In genomic region chr22:30304495-30305244, GRCh38 we compare ENCODE assay signal across 8 cellular contexts. TPM values are rescaled to one million over a fixed set of nuclear protein-coding genes. Genes with fewer than 3 reads are reported as not detected.
DNase-seq lines count a peak whose midpoint lies in the region; ATAC-seq, FAIRE-seq and TF ChIP-seq lines count a peak whose summit lies in the region.

No MANE protein-coding gene starts in this region.

- CTCF ChIA-PET in GM12878 (lab: Yijun Ruan, JAX), result interaction anchor here (2.5 to 18.4 kb wide), 2 partner anchors 10 to 15 kb away, joined by 12 to 177 read pairs; partner anchors contain the start of gene CASTOR1

- 40% methylated on average over 7 of the region's 7 CpGs for WGBS in GM12878 (ENCODE audit: insufficient coverage, insufficient replicate concordance, low lambda C conversion rate, missing lambda C conversion rate)

- H3K9me3 ChIP-seq in GM12878 (replicated peaks; ENCODE audit: control insufficient read depth, insufficient read depth, low read length) (no peaks in the 10 kb centered on the region), mucosa of rectum (ENCODE audit: control insufficient read depth in 2 of 2, low read length in 2 of 2) (no peaks in the 10 kb centered on the region)

- SMC1A ChIA-PET in GM12878 (lab: Charles Lee; ENCODE audit: uncharacterized antibody, unreplicated experiment), result interaction anchor here (0.7 to 9.7 kb wide), 6 partner anchors 11 to 120 kb away, joined by 3 to 92 read pairs (median 8); partner anchors contain the start of genes CASTOR1 and TBC1D10A

- H3K36me3 ChIP-seq in GM12878 (ENCODE audit: control insufficient read depth in 2 of 2, insufficient read depth in 2 of 2, low read length in 1 of 2), result peaks cover 16 to 19% of the 10 kb centered on the region in 2 experiments; a peak in 3 of 4 replicates
- peaks cover 9 to 28% of the 10 kb centered on the region in 2 donors for H3K36me3 ChIP-seq in mucosa of rectum (ENCODE audit: control insufficient read depth in 2 of 2, insufficient read depth in 2 of 2, low read length in 2 of 2)

- no peak overlapping the region for H3K4me3 ChIP-seq in HL-60 (replicated peaks; ENCODE audit: insufficient read depth, low read length)
- H3K4me3 ChIP-seq in GM12878, result peak overlapping the region; percentile 51; the same call in 1 of the 2 replicates
- peak overlapping the region in 1 of 2 donors; percentile 10 for H3K4me3 ChIP-seq in mucosa of rectum (ENCODE audit: low read length in 2 of 2)

- FAIRE-seq in GM12878 (lab: Jason Lieb, UNC), result no peak

- H3K4me2 ChIP-seq in GM12878 (ENCODE audit: control insufficient read depth, insufficient read depth), result peak overlapping the region; percentile 99

- TF ChIP-seq RAD21 in GM12878 (IDR thresholded peaks at IDR 0.05; ENCODE audit: insufficient read depth, low read depth, low read length), result no peak

- peak overlapping the region; percentile 82 for H3K9ac ChIP-seq in GM12878 (ENCODE audit: control insufficient read depth, insufficient read depth, low read length)
- peak overlapping the region; percentile 35 to 36 for H3K9ac ChIP-seq in mucosa of rectum (ENCODE audit: low read depth in 1 of 2, low read length in 2 of 2)

- no peak for TF ChIP-seq POLR2A in GM12878 (IDR thresholded peaks at IDR 0.05; ENCODE audit: low read depth, low read length)

- intact Hi-C loops in GM12878 (cut with micrococcal nuclease; ENCODE audit: unreplicated experiment), result no loop called here

- ATAC-seq in GM12878, result peak; percentile 27
- no peak for ATAC-seq in HG03432 (IDR thresholded peaks at IDR 0.05; ENCODE audit: unreplicated experiment)
- no peak for ATAC-seq in HG03039 (IDR thresholded peaks at IDR 0.05; ENCODE audit: unreplicated experiment)
- ATAC-seq in GM21367 (IDR thresholded peaks at IDR 0.05; ENCODE audit: unreplicated experiment), result no peak
- no peak for ATAC-seq in GM21528 (IDR thresholded peaks at IDR 0.05; ENCODE audit: low FRiP score, unreplicated experiment)

- H3K4me1 ChIP-seq in GM12878 (ENCODE audit: control insufficient read depth, insufficient read depth, low read length), result peaks cover 77% of the 10 kb centered on the region
- H3K4me1 ChIP-seq in mucosa of rectum (ENCODE audit: control insufficient read depth in 2 of 2, insufficient read depth in 2 of 2, low read length in 2 of 2), result peaks cover 69 to 76% of the 10 kb centered on the region in 2 donors

- no peak overlapping the region for H2AFZ ChIP-seq in GM12878 (ENCODE audit: control insufficient read depth, low read depth, low read length)

- no TSS peak for BruUV-seq in GM12878 (replicated peaks; lab: Mats Ljungman, UMichigan)

- no peak for TF ChIP-seq EP300 in GM12878 (IDR thresholded peaks at IDR 0.05; ENCODE audit: borderline replicate concordance in 1 of 2, control insufficient read depth in 1 of 2, low read depth in 2 of 2, low read length in 2 of 2)

- H4K20me1 ChIP-seq in GM12878 (ENCODE audit: control insufficient read depth, insufficient read depth), result no peaks in the 10 kb centered on the region

- H3K27ac ChIP-seq in HL-60 (replicated peaks), result peak overlapping the region; percentile 77
- peak overlapping the region; percentile 96 for H3K27ac ChIP-seq in GM12878 (ENCODE audit: control insufficient read depth, insufficient read depth)
- peak overlapping the region; percentile 85 to 92 for H3K27ac ChIP-seq in mucosa of rectum (ENCODE audit: low read depth in 2 of 2, low read length in 2 of 2)

- DNase-seq in AG08395 (ENCODE audit: low spot score) (peak; percentile 34), HL-60 (ENCODE audit: low read depth in 1 of 2, low spot score in 1 of 2) (peak in 1 of 2 experiments; percentile 63), GM12878 (ENCODE audit: low read depth, low spot score) (no peak)

- TF ChIP-seq CTCF in HL-60 (IDR thresholded peaks at IDR 0.05; ENCODE audit: insufficient read depth, low read length), result no peak
- TF ChIP-seq CTCF in GM12878 (IDR thresholded peaks at IDR 0.05 in 2 of 3, conservative IDR thresholded peaks at IDR 0.05 in 1 of 3; ENCODE audit: control insufficient read depth in 2 of 3, extremely low read depth in 1 of 3, insufficient read depth in 1 of 3, low read depth in 3 of 3, low read length in 3 of 3), result no peak

- POLR2A ChIA-PET in GM12878 (lab: Charles Lee), result interaction anchor here (0.8 to 16.1 kb wide), 4 partner anchors 9 to 52 kb away, joined by 3 to 198 read pairs (median 9); partner anchors contain the start of genes CCDC157, SF3A1 and TBC1D10A

- H3K79me2 ChIP-seq in GM12878 (ENCODE audit: control insufficient read depth, insufficient read depth, low read length), result peaks cover 51% of the 10 kb centered on the region

- H3K27me3 ChIP-seq in HL-60 (ENCODE audit: insufficient read depth, poor library complexity, severe bottlenecking) (no peaks in the 10 kb centered on the region), GM12878 (replicated peaks in 1 of 2; ENCODE audit: control insufficient read depth in 2 of 2, insufficient read depth in 2 of 2, low read length in 1 of 2) (no peaks in the 10 kb centered on the region), mucosa of rectum (ENCODE audit: control insufficient read depth in 2 of 2, insufficient read depth in 2 of 2, low read length in 2 of 2) (no peaks in the 10 kb centered on the region)

- RAD21 ChIA-PET in GM12878 (lab: Charles Lee; ENCODE audit: unreplicated experiment), result interaction anchor here (1.0 to 8.2 kb wide), 6 partner anchors 9 to 61 kb away, joined by 3 to 88 read pairs (median 5); partner anchors contain the start of genes CASTOR1, CCDC157 and SF3A1

- in situ Hi-C loops in GM12878 (cut with MboI), result no loop called here

RNA-seq across cellular contexts. Expression of gene CASTOR1, which starts 15.4 kb away (rescaled TPM):
- total RNA-seq in GM12878 (2013; cell fraction: nucleolus; rRNA removed), result 3.6 and 4.4 TPM in 2 replicates
- total RNA-seq in GM12878 (2014; rRNA removed), result 5.3 and 5.9 TPM in 2 replicates
- 1.2 and 2.4 TPM in 2 replicates for total RNA-seq in GM12878 (2014; rRNA removed; fragmentation: Illumina TruSeq; extraction: Trizol)
- 6.0 and 9.1 TPM in 2 replicates for total RNA-seq in GM12878 (2021)
- polyA plus RNA-seq in GM12878 (2011; ENCODE audit: low read depth), result 1.9 TPM
- polyA plus RNA-seq in GM12878 (2011; rRNA removed), result 0.65 and 1.6 TPM in 2 replicates
- polyA plus RNA-seq in GM12878 (2011; cell fraction: cytosol; rRNA removed), result 2.1 and 2.4 TPM in 2 replicates
- polyA plus RNA-seq in GM12878 (2011; cell fraction: nucleus; rRNA removed), result 8.4 and 11.5 TPM in 2 replicates
- polyA plus RNA-seq in GM12878 (2012), result 5.7 and 6.0 TPM in 2 replicates
- 0.25 and 1.9 TPM in 2 replicates for polyA plus RNA-seq in GM12878 (2014; fragmentation: Illumina TruSeq; extraction: Trizol)
- 1 to 10 TPM in 1 of 2 experiments, under 1 TPM in 1; 0.31 to 1.2 TPM for polyA plus RNA-seq in GM12878 (2014; fragmentation: Nextera tagmentation; extraction: Ambion mirVana)
- 5.5 and 6.3 TPM in 2 replicates for polyA plus RNA-seq in GM12878 (2014; rRNA removed)
- 1 to 10 TPM; 4.2 to 5.3 TPM for polyA plus RNA-seq in GM12878 (2016; fragmentation: Nextera tagmentation; extraction: Ambion mirVana)
- polyA minus RNA-seq in GM12878 (2011; rRNA and poly(A)+ RNA removed), result 1.6 and 2.1 TPM in 2 replicates
- polyA minus RNA-seq in GM12878 (2011; cell fraction: cytosol; rRNA and poly(A)+ RNA removed), result not detected in 2 replicates
- polyA minus RNA-seq in GM12878 (2011; cell fraction: nucleus; rRNA and poly(A)+ RNA removed), result 5.4 and 7.1 TPM in 2 replicates

RNA-seq across cellular contexts. Expression of gene TBC1D10A, which starts 22.1 kb away (rescaled TPM):
- 26.9 and 32.1 TPM in 2 replicates for total RNA-seq in GM12878 (2013; cell fraction: nucleolus; rRNA removed)
- total RNA-seq in GM12878 (2014; rRNA removed) (14.1 and 16.3 TPM in 2 replicates), GM12878 (2014; rRNA removed; fragmentation: Illumina TruSeq; extraction: Trizol) (8.5 and 8.6 TPM in 2 replicates), GM12878 (2021) (22.2 and 24.3 TPM in 2 replicates)
- polyA plus RNA-seq in GM12878 (2011; ENCODE audit: low read depth), result 3.8 TPM
- polyA plus RNA-seq in GM12878 (2011; rRNA removed) (10.3 and 14.4 TPM in 2 replicates), GM12878 (2014; fragmentation: Illumina TruSeq; extraction: Trizol) (2.0 and 7.9 TPM in 2 replicates), GM12878 (2014; fragmentation: Nextera tagmentation; extraction: Ambion mirVana) (under 1 TPM; 0.27 to 0.82 TPM), GM12878 (2014; rRNA removed) (25.7 and 27.8 TPM in 2 replicates), GM12878 (2016; fragmentation: Nextera tagmentation; extraction: Ambion mirVana) (10 to 100 TPM; 17.4 to 20.8 TPM)
- polyA plus RNA-seq in GM12878 (2011; cell fraction: cytosol; rRNA removed), result 18.2 and 21.6 TPM in 2 replicates
- polyA plus RNA-seq in GM12878 (2011; cell fraction: nucleus; rRNA removed), result 63.9 and 67.2 TPM in 2 replicates
- polyA plus RNA-seq in GM12878 (2012), result 13.5 and 16.9 TPM in 2 replicates
- polyA minus RNA-seq in GM12878 (2011; rRNA and poly(A)+ RNA removed), result 12.7 and 20.9 TPM in 2 replicates
- polyA minus RNA-seq in GM12878 (2011; cell fraction: cytosol; rRNA and poly(A)+ RNA removed), result 5.5 and 7.1 TPM in 2 replicates
- 13.3 and 25.6 TPM in 2 replicates for polyA minus RNA-seq in GM12878 (2011; cell fraction: nucleus; rRNA and poly(A)+ RNA removed)

RNA-seq across cellular contexts. Expression of gene OSM, which starts 38.0 kb away (rescaled TPM):
- total RNA-seq in GM12878 (2013; cell fraction: nucleolus; rRNA removed), result 0.27 and 0.33 TPM in 2 replicates
- total RNA-seq in GM12878 (2014; rRNA removed), result 0.93 and 1.4 TPM in 2 replicates
- total RNA-seq in GM12878 (2014; rRNA removed; fragmentation: Illumina TruSeq; extraction: Trizol), result 0.45 and 0.51 TPM in 2 replicates
- 1.1 and 1.2 TPM in 2 replicates for total RNA-seq in GM12878 (2021)
- 0.13 TPM for polyA plus RNA-seq in GM12878 (2011; ENCODE audit: low read depth)
- polyA plus RNA-seq in GM12878 (2011; rRNA removed), result 0.13 and 0.29 TPM in 2 replicates
- polyA plus RNA-seq in GM12878 (2011; cell fraction: cytosol; rRNA removed), result 0.33 and 0.48 TPM in 2 replicates
- polyA plus RNA-seq in GM12878 (2011; cell fraction: nucleus; rRNA removed), result 0.41 and 1.0 TPM in 2 replicates
- polyA plus RNA-seq in GM12878 (2012), result 0.27 and 0.39 TPM in 2 replicates
- 0.21 TPM in 1 of 2 replicates, not detected in the other for polyA plus RNA-seq in GM12878 (2014; fragmentation: Illumina TruSeq; extraction: Trizol)
- polyA plus RNA-seq in GM12878 (2014; fragmentation: Nextera tagmentation; extraction: Ambion mirVana), result under 1 TPM; 0.06 to 0.15 TPM
- polyA plus RNA-seq in GM12878 (2014; rRNA removed), result 0.79 TPM in 2 replicates
- 1 to 10 TPM in 1 of 2 experiments, under 1 TPM in 1; 0.72 to 1.4 TPM for polyA plus RNA-seq in GM12878 (2016; fragmentation: Nextera tagmentation; extraction: Ambion mirVana)
- 0.67 TPM in 1 of 2 replicates, not detected in the other for polyA minus RNA-seq in GM12878 (2011; rRNA and poly(A)+ RNA removed)
- not detected in 2 replicates for polyA minus RNA-seq in GM12878 (2011; cell fraction: cytosol; rRNA and poly(A)+ RNA removed)
- polyA minus RNA-seq in GM12878 (2011; cell fraction: nucleus; rRNA and poly(A)+ RNA removed), result 0.97 and 1.2 TPM in 2 replicates

RNA-seq across cellular contexts. Expression of gene SF3A1, which starts 52.0 kb away (rescaled TPM):
- total RNA-seq in GM12878 (2013; cell fraction: nucleolus; rRNA removed), result 108 and 121 TPM in 2 replicates
- total RNA-seq in GM12878 (2014; rRNA removed) (47.1 and 56.1 TPM in 2 replicates), GM12878 (2014; rRNA removed; fragmentation: Illumina TruSeq; extraction: Trizol) (14.9 and 16.9 TPM in 2 replicates), GM12878 (2021) (222 and 239 TPM in 2 replicates)
- polyA plus RNA-seq in GM12878 (2011; ENCODE audit: low read depth), result 32.3 TPM
- polyA plus RNA-seq in GM12878 (2011; rRNA removed) (7.8 and 28.1 TPM in 2 replicates), GM12878 (2014; fragmentation: Illumina TruSeq; extraction: Trizol) (44.7 and 78.9 TPM in 2 replicates), GM12878 (2014; fragmentation: Nextera tagmentation; extraction: Ambion mirVana) (10 to 100 TPM; 10.4 to 13.4 TPM), GM12878 (2014; rRNA removed) (35.8 and 63.6 TPM in 2 replicates), GM12878 (2016; fragmentation: Nextera tagmentation; extraction: Ambion mirVana) (100 to 1,000 TPM; 170 to 190 TPM)
- 20.4 and 35.7 TPM in 2 replicates for polyA plus RNA-seq in GM12878 (2011; cell fraction: cytosol; rRNA removed)
- 51.1 and 94.1 TPM in 2 replicates for polyA plus RNA-seq in GM12878 (2011; cell fraction: nucleus; rRNA removed)
- polyA plus RNA-seq in GM12878 (2012), result 64.7 and 99.8 TPM in 2 replicates
- polyA minus RNA-seq in GM12878 (2011; rRNA and poly(A)+ RNA removed), result 50.6 and 52.5 TPM in 2 replicates
- polyA minus RNA-seq in GM12878 (2011; cell fraction: cytosol; rRNA and poly(A)+ RNA removed), result 50.0 and 80.6 TPM in 2 replicates
- polyA minus RNA-seq in GM12878 (2011; cell fraction: nucleus; rRNA and poly(A)+ RNA removed), result 41.3 and 62.6 TPM in 2 replicates

RNA-seq across cellular contexts. Expression of gene CCDC157, which starts 52.1 kb away (rescaled TPM):
- 2.2 and 3.5 TPM in 2 replicates for total RNA-seq in GM12878 (2013; cell fraction: nucleolus; rRNA removed)
- 2.0 and 2.7 TPM in 2 replicates for total RNA-seq in GM12878 (2014; rRNA removed)
- total RNA-seq in GM12878 (2014; rRNA removed; fragmentation: Illumina TruSeq; extraction: Trizol), result 0.37 and 0.72 TPM in 2 replicates
- 1.4 and 1.5 TPM in 2 replicates for total RNA-seq in GM12878 (2021)
- polyA plus RNA-seq in GM12878 (2011; ENCODE audit: low read depth), result 0.54 TPM
- 0.40 and 1.0 TPM in 2 replicates for polyA plus RNA-seq in GM12878 (2011; rRNA removed)
- 1.3 and 2.5 TPM in 2 replicates for polyA plus RNA-seq in GM12878 (2011; cell fraction: cytosol; rRNA removed)
- polyA plus RNA-seq in GM12878 (2011; cell fraction: nucleus; rRNA removed), result 3.6 and 4.0 TPM in 2 replicates
- 1.1 and 1.2 TPM in 2 replicates for polyA plus RNA-seq in GM12878 (2012)
- polyA plus RNA-seq in GM12878 (2014; fragmentation: Illumina TruSeq; extraction: Trizol), result 0.08 and 0.81 TPM in 2 replicates
- polyA plus RNA-seq in GM12878 (2014; fragmentation: Nextera tagmentation; extraction: Ambion mirVana), result under 1 TPM; 0.10 to 0.46 TPM
- polyA plus RNA-seq in GM12878 (2014; rRNA removed), result 2.0 and 2.8 TPM in 2 replicates
- 1 to 10 TPM; 1.9 to 2.8 TPM for polyA plus RNA-seq in GM12878 (2016; fragmentation: Nextera tagmentation; extraction: Ambion mirVana)
- 0.93 and 1.0 TPM in 2 replicates for polyA minus RNA-seq in GM12878 (2011; rRNA and poly(A)+ RNA removed)
- 1.7 TPM in 1 of 2 replicates, not detected in the other for polyA minus RNA-seq in GM12878 (2011; cell fraction: cytosol; rRNA and poly(A)+ RNA removed)
- polyA minus RNA-seq in GM12878 (2011; cell fraction: nucleus; rRNA and poly(A)+ RNA removed), result 1.9 and 3.1 TPM in 2 replicates
